11 cellular contexts compared by ENCODE assay signal in genomic region chr13:112710855-112711527, GRCh38. TPM values are rescaled to one million over a fixed set of nuclear protein-coding genes. Genes with fewer than 3 reads are reported as not detected.
DNase-seq lines count a peak whose midpoint lies in the region; ATAC-seq and TF ChIP-seq lines count a peak whose summit lies in the region.
"Had no signal": no experiment of that assay in that cellular context is flagged by ENCODE, and none has a peak within 500 bp of the region (broad histone marks: within the 10 kb centered on the region; RNA-seq: fewer than 3 reads in every experiment).

No MANE protein-coding gene starts in this region.

- no peak overlapping the region for H3K27ac Mint-ChIP-seq in stimulated activated naive CD8-positive, alpha-beta T cell treated with anti-CD3 and anti-CD28 coated beads, Interleukin-15, amount 100 ng/mL, for 72 hours

- H3K9me3 Mint-ChIP-seq in stimulated activated naive CD8-positive, alpha-beta T cell treated with anti-CD3 and anti-CD28 coated beads, Interleukin-15, amount 100 ng/mL, for 72 hours = no peaks in the 10 kb centered on the region
- H3K9me3 Mint-ChIP-seq: T-cell had no signal

- H3K27me3 Mint-ChIP-seq in stimulated activated naive CD8-positive, alpha-beta T cell treated with anti-CD3 and anti-CD28 coated beads, Interleukin-15, amount 100 ng/mL, for 72 hours = no peaks in the 10 kb centered on the region
- H3K27me3 Mint-ChIP-seq: T-cell had no signal

- TF ChIP-seq POLR2A in uterus (IDR thresholded peaks at IDR 0.05) = no peak

- peak; percentile 10 for DNase-seq in activated effector memory CD4-positive, alpha-beta T cell treated with anti-CD3 and anti-CD28 coated beads, Interleukin-2, amount 50 U/mL, for 16 hours
- no peak for DNase-seq in activated effector memory CD4-positive, alpha-beta T cell treated with Interleukin-2 at 50 U/mL for 16 hours
- DNase-seq in fibroblast of the aortic adventitia (ENCODE audit: low read depth) (no peak), osteoblast (ENCODE audit: insufficient read length, low spot score, missing footprints) (no peak), uterus (peak; percentile 60 to 62), MV-4-11 (lab: John Stamatoyannopoulos, UW) (no peak)
- no peak for DNase-seq in stimulated activated naive CD8-positive, alpha-beta T cell treated with anti-CD3 and anti-CD28 coated beads, Interleukin-15, amount 100 ng/mL, for 72 hours
- DNase-seq: activated T-cell treated with anti-CD3 and anti-CD28 coated beads, Interleukin-2, amount 50 U/mL, for 1 hour; T-cell had no signal

- H2AFZ ChIP-seq in osteoblast (ENCODE audit: low read length) = peak overlapping the region; percentile 90

- H3K36me3 ChIP-seq in osteoblast (ENCODE audit: insufficient read depth, low read length) (no peaks in the 10 kb centered on the region), uterus (no peaks in the 10 kb centered on the region)

- H3K27me3 ChIP-seq in osteoblast (ENCODE audit: insufficient read depth, low read length) = no peaks in the 10 kb centered on the region
- H3K27me3 ChIP-seq in uterus = no peaks in the 10 kb centered on the region
- H3K27me3 ChIP-seq: neutrophil had no signal

- H4K20me1 ChIP-seq in osteoblast (ENCODE audit: insufficient read depth, low read length) = peaks cover 7% of the 10 kb centered on the region

- H3K4me1 ChIP-seq in osteoblast (ENCODE audit: insufficient read depth, low read length) (peaks cover 13% of the 10 kb centered on the region), uterus (peaks cover 0 to 16% of the 10 kb centered on the region in 2 donors)

- H3K27ac ChIP-seq in osteoblast (ENCODE audit: low read depth, low read length) = peak overlapping the region; percentile 87
- H3K27ac ChIP-seq in uterus = peak overlapping the region; percentile 91

- TF ChIP-seq CTCF in fibroblast of the aortic adventitia (IDR thresholded peaks at IDR 0.05; ENCODE audit: insufficient read depth, low read length) (no peak), osteoblast (IDR thresholded peaks at IDR 0.05; ENCODE audit: extremely low read depth, low read depth, low read length) (no peak), uterus (IDR thresholded peaks at IDR 0.05) (no peak)

- ATAC-seq in stimulated activated naive CD8-positive, alpha-beta T cell treated with anti-CD3 and anti-CD28 coated beads, Interleukin-15, amount 100 ng/mL, for 72 hours = no peak
- no peak for ATAC-seq in HG03175 (IDR thresholded peaks at IDR 0.05; ENCODE audit: unreplicated experiment)

- H3K4me3 ChIP-seq in fibroblast of the aortic adventitia (ENCODE audit: low read depth, low read length) (peak overlapping the region; percentile 63), osteoblast (ENCODE audit: insufficient read depth, low read length) (peak overlapping the region; percentile 65), uterus (peak overlapping the region; percentile 14 to 19)

- H3K79me2 ChIP-seq in osteoblast (ENCODE audit: insufficient read depth, low read length) = no peaks in the 10 kb centered on the region

- intact Hi-C loops in uterus (cut with DNase I; ENCODE audit: low total_unique reads) = no loop called here

- H3K9me3 ChIP-seq in osteoblast (ENCODE audit: low read depth, low read length) (no peaks in the 10 kb centered on the region), uterus (no peaks in the 10 kb centered on the region)
- H3K9me3 ChIP-seq: neutrophil had no signal

- H3K4me1 Mint-ChIP-seq in stimulated activated naive CD8-positive, alpha-beta T cell treated with anti-CD3 and anti-CD28 coated beads, Interleukin-15, amount 100 ng/mL, for 72 hours = peaks cover 24% of the 10 kb centered on the region

- no peak overlapping the region for H3K4me3 Mint-ChIP-seq in stimulated activated naive CD8-positive, alpha-beta T cell treated with anti-CD3 and anti-CD28 coated beads, Interleukin-15, amount 100 ng/mL, for 72 hours
- H3K4me3 Mint-ChIP-seq: T-cell had no signal

- peak overlapping the region; percentile 88 for H3K4me2 ChIP-seq in osteoblast (ENCODE audit: insufficient read depth, low read length)

RNA-seq across cellular contexts. Expression of gene ATP11A, which starts 21.2 kb away (rescaled TPM):
- 8.9 and 14.0 TPM in 2 replicates for total RNA-seq in fibroblast of the aortic adventitia (ENCODE audit: low replicate concordance)
- total RNA-seq in osteoblast = 7.6 and 7.7 TPM in 2 replicates
- total RNA-seq in uterus = 100 to 1,000 TPM in 1 of 4 donors, 10 to 100 TPM in 3; 12.8 to 149 (median 22.8) TPM

Comparison
In these comparisons a context has a peak if more than half of its experiments do, and no peak if none do; other contexts are left out.
1. DNase-seq: peak in activated effector memory CD4-positive, alpha-beta T cell treated with anti-CD3 and anti-CD28 coated beads, Interleukin-2, amount 50 U/mL, for 16 hours (single experiment) and uterus (2 of 2); none in activated effector memory CD4-positive, alpha-beta T cell treated with Interleukin-2 at 50 U/mL for 16 hours (single experiment), fibroblast of the aortic adventitia (single experiment), osteoblast (single experiment), stimulated activated naive CD8-positive, alpha-beta T cell treated with anti-CD3 and anti-CD28 coated beads, Interleukin-15, amount 100 ng/mL, for 72 hours (0 of 2) and MV-4-11 (single experiment).
2. Peak in every context shown above with its lines, with median percentiles within 50 percentile points of each other: H3K4me3 ChIP-seq.